ENCODE assay signal across 16 cellular contexts in the genomic region with DNA sequence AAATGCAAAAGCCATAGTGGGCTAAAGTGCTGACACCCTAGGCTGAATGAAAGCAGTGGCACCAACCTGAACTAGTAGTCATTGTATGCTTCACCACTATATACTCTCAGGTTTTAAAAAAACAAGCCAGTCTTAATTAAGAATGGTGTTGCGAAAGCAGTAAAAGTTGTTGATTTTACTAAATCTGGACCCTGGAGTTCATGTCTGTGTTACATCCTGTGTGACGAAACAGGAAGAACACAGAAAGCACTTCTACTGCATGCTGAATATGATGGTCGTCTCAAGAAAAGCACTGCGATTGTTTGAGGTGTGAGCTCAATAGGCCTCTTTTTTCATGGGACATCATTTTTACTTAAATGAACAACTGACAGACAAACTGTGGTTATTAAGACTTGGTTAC. TPM values are rescaled to one million over a fixed set of nuclear protein-coding genes. Genes with fewer than 3 reads are reported as not detected.
DNase-seq lines count a peak whose midpoint lies in the region; ATAC-seq, FAIRE-seq and TF ChIP-seq lines count a peak whose summit lies in the region.
"Had no signal": no experiment of that assay in that cellular context is flagged by ENCODE, and none has a peak within 500 bp of the region (broad histone marks: within the 10 kb centered on the region; RNA-seq: fewer than 3 reads in every experiment).

No MANE protein-coding gene starts in this region.

- peak in 1 of 2 experiments; percentile 2 for DNase-seq in A549 (ENCODE audit: low read depth in 1 of 2, low spot score in 1 of 2)
- DNase-seq in GM23248: peak; percentile 2
- no peak for DNase-seq in activated CD8-positive, alpha-beta T cell treated with anti-CD3 and anti-CD28 coated beads for 36 hours
- DNase-seq in fibroblast of villous mesenchyme (ENCODE audit: low read depth): peak; percentile 77
- no peak for DNase-seq in NCI-H82 (lab: John Stamatoyannopoulos, UW)
- DNase-seq in urothelium cell line (ENCODE audit: low spot score): no peak
- no peak for DNase-seq in stimulated activated CD4-positive, alpha-beta T cell treated with anti-CD3 and anti-CD28 coated beads, Interleukin-4, amount 100 ng/mL, for 4 hours
- no peak for DNase-seq in COLO668 (lab: John Stamatoyannopoulos, UW; ENCODE audit: unreplicated experiment)
- DNase-seq: activated T-cell treated with anti-CD3 and anti-CD28 coated beads, Interleukin-2, amount 50 U/mL, for 4 hours; midbrain; NCI-H146; NK-92 treated with Interleukin-12 subunit alpha and Interleukin-12 subunit beta, amount 100 ng/mL, for 24 hours had no signal

- peaks cover 19% of the 10 kb centered on the region for H3K36me3 Mint-ChIP-seq in activated CD8-positive, alpha-beta T cell treated with anti-CD3 and anti-CD28 coated beads for 36 hours (ENCODE audit: low read depth)

- no peaks in the 10 kb centered on the region for H3K36me3 ChIP-seq in GM23248 (ENCODE audit: low read depth)
- H3K36me3 ChIP-seq: right atrium auricular region had no signal

- H3K27me3 ChIP-seq in GM23248 (replicated peaks; ENCODE audit: insufficient read depth): no peaks in the 10 kb centered on the region
- H3K27me3 ChIP-seq: right atrium auricular region had no signal

- ATAC-seq in A549: no peak
- ATAC-seq in activated CD8-positive, alpha-beta T cell treated with anti-CD3 and anti-CD28 coated beads for 36 hours: peak; percentile 51

- no peak overlapping the region for H3K4me3 ChIP-seq in A549
- H3K4me3 ChIP-seq in GM23248: no peak overlapping the region
- no peak overlapping the region for H3K4me3 ChIP-seq in fibroblast of villous mesenchyme (ENCODE audit: low read depth, low read length)
- H3K4me3 ChIP-seq: right atrium auricular region had no signal

- no peaks in the 10 kb centered on the region for H4K20me1 ChIP-seq in GM23248 (ENCODE audit: insufficient read depth)

- CTCF ChIA-PET in A549 (lab: Yijun Ruan, JAX): no interaction called here
- CTCF ChIA-PET in activated CD8-positive, alpha-beta T cell treated with anti-CD3 and anti-CD28 coated beads for 36 hours (lab: Charles Lee): interaction anchor here (1.0 kb wide), 1 partner anchor 35 kb away, joined by 3 read pairs; no protein-coding TSS in a partner anchor

- no peak overlapping the region for H2AFZ ChIP-seq in GM23248

- FAIRE-seq in A549 (lab: Jason Lieb, UNC): peak; percentile 39
- no peak for FAIRE-seq in urothelium cell line (lab: Jason Lieb, UNC)
- FAIRE-seq: HTR-8/SVneo had no signal

- H3K9ac ChIP-seq in GM23248: no peak overlapping the region

- TF ChIP-seq EP300 in A549 (IDR thresholded peaks at IDR 0.05): no peak

- H3K9me3 ChIP-seq in A549: no peaks in the 10 kb centered on the region
- H3K9me3 ChIP-seq in GM23248 (ENCODE audit: low read depth): no peaks in the 10 kb centered on the region

- peak overlapping the region; percentile 72 for H3K27ac Mint-ChIP-seq in activated CD8-positive, alpha-beta T cell treated with anti-CD3 and anti-CD28 coated beads for 36 hours
- H3K27ac Mint-ChIP-seq: dendritic cell treated with granulocyte-macrophage colony-stimulating factor and Interleukin-4, amounts not matched to agents 40 ng/mL and 50 ng/mL, for 4 days had no signal

- H3K4me2 ChIP-seq in A549: no peak overlapping the region
- H3K4me2 ChIP-seq in GM23248 (ENCODE audit: unreplicated experiment): no peak overlapping the region

- H3K9me2 ChIP-seq in GM23248 (ENCODE audit: insufficient read depth): no peaks in the 10 kb centered on the region

- H3K79me2 ChIP-seq in GM23248 (ENCODE audit: insufficient read depth): no peaks in the 10 kb centered on the region

- H3K27me3 Mint-ChIP-seq in activated CD8-positive, alpha-beta T cell treated with anti-CD3 and anti-CD28 coated beads for 36 hours: no peaks in the 10 kb centered on the region
- H3K27me3 Mint-ChIP-seq: dendritic cell treated with granulocyte-macrophage colony-stimulating factor and Interleukin-4, amounts not matched to agents 40 ng/mL and 50 ng/mL, for 4 days had no signal

- H3K9me3 Mint-ChIP-seq in activated CD8-positive, alpha-beta T cell treated with anti-CD3 and anti-CD28 coated beads for 36 hours: no peaks in the 10 kb centered on the region
- H3K9me3 Mint-ChIP-seq: activated T-cell treated with anti-CD3 and anti-CD28 coated beads, Interleukin-2, amount 50 U/mL, for 4 hours; dendritic cell treated with granulocyte-macrophage colony-stimulating factor and Interleukin-4, amounts not matched to agents 40 ng/mL and 50 ng/mL, for 4 days had no signal

- TF ChIP-seq POLR2A in A549 (IDR thresholded peaks at IDR 0.05; ENCODE audit: low read length): no peak

- in situ Hi-C loops in GM23248 (cut with MboI): no loop called here

- H3K27ac ChIP-seq in A549 (no peak overlapping the region), GM23248 (no peak overlapping the region)
- H3K27ac ChIP-seq: C4-2B, right atrium auricular region had no signal

- no peak for TF ChIP-seq CTCF in A549 (IDR thresholded peaks at IDR 0.05)
- no peak for TF ChIP-seq CTCF in activated CD8-positive, alpha-beta T cell treated with anti-CD3 and anti-CD28 coated beads for 36 hours (IDR thresholded peaks at IDR 0.05)
- no peak for TF ChIP-seq CTCF in fibroblast of villous mesenchyme (IDR thresholded peaks at IDR 0.05; ENCODE audit: insufficient read depth, low read depth, low read length)

- intact Hi-C loops in activated CD8-positive, alpha-beta T cell treated with anti-CD3 and anti-CD28 coated beads for 36 hours (cut with micrococcal nuclease): no loop called here

- peaks cover 4% of the 10 kb centered on the region for H3K4me1 Mint-ChIP-seq in activated CD8-positive, alpha-beta T cell treated with anti-CD3 and anti-CD28 coated beads for 36 hours (ENCODE audit: low read depth)

- no peaks in the 10 kb centered on the region for H3K4me1 ChIP-seq in A549
- H3K4me1 ChIP-seq in GM23248 (ENCODE audit: insufficient read depth): no peaks in the 10 kb centered on the region
- H3K4me1 ChIP-seq: right atrium auricular region had no signal

- no peak for TF ChIP-seq RAD21 in A549 (conservative IDR thresholded peaks at IDR 0.05 in 1 of 2, IDR thresholded peaks at IDR 0.05 in 1 of 2)

- WGBS in A549 (ENCODE audit: missing lambda C conversion rate): 91% methylated on average over 4 of the region's 4 CpGs
- 94 to 96% methylated on average over 4 of the region's 4 CpGs for WGBS in GM23248 (ENCODE audit: low coverage in 1 of 2, low lambda C conversion rate in 2 of 2, missing lambda C conversion rate in 2 of 2), 2 experiments

- H3K4me3 Mint-ChIP-seq in activated CD8-positive, alpha-beta T cell treated with anti-CD3 and anti-CD28 coated beads for 36 hours: no peak overlapping the region
- H3K4me3 Mint-ChIP-seq: activated T-cell treated with anti-CD3 and anti-CD28 coated beads, Interleukin-2, amount 50 U/mL, for 4 hours; dendritic cell treated with granulocyte-macrophage colony-stimulating factor and Interleukin-4, amounts not matched to agents 40 ng/mL and 50 ng/mL, for 4 days had no signal

- POLR2A ChIA-PET in A549 (lab: Yijun Ruan, JAX): no interaction called here
- POLR2A ChIA-PET in activated CD8-positive, alpha-beta T cell treated with anti-CD3 and anti-CD28 coated beads for 36 hours (lab: Charles Lee): no interaction called here

- H3F3A ChIP-seq in GM23248 (ENCODE audit: insufficient read depth): no peaks in the 10 kb centered on the region

TF ChIP-seq in A549, 52 proteins besides CTCF, POLR2A, EP300 and RAD21:
- no peak for TF ChIP-seq POLR2AphosphoS2 (conservative IDR thresholded peaks at IDR 0.05; ENCODE audit: low read length)
- no peak for TF ChIP-seq HOXA7 (CRISPR knock-in tag; IDR thresholded peaks at IDR 0.05)
- no peak for TF ChIP-seq ESRRA (IDR thresholded peaks at IDR 0.05; ENCODE audit: borderline replicate concordance, low read length)
- TF ChIP-seq, protein P1, sequence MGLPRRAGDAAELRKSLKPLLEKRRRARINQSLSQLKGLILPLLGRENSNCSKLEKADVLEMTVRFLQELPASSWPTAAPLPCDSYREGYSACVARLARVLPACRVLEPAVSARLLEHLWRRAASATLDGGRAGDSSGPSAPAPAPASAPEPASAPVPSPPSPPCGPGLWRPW (IDR thresholded peaks at IDR 0.05): no peak
- TF ChIP-seq ZC3H11A (IDR thresholded peaks at IDR 0.05): no peak

RNA-seq across cellular contexts. Expression of a gene that starts 24.2 kb away (rescaled TPM):
- polyA plus RNA-seq in A549 (2011; rRNA removed): 0.04 TPM in 2 replicates
- 0.08 TPM in 2 replicates for polyA plus RNA-seq in A549 (2012; cell fraction: cytosol; rRNA removed)
- polyA plus RNA-seq in A549 (2012; cell fraction: nucleus; rRNA removed): 1.0 and 1.1 TPM in 2 replicates
- 0.12 to 0.18 TPM (median 0.12 TPM) in 3 replicates for polyA plus RNA-seq in A549 (2017; fragmentation: RNase III; extraction: RNeasy Plus Mini Kit Qiagen cat#74134 plus additional on column Dnase treatment)
- polyA minus RNA-seq in A549 (2011; rRNA and poly(A)+ RNA removed): 0.17 and 0.34 TPM in 2 replicates
- total RNA-seq in GM23248 (2014; rRNA removed; shearing (Covaris generic)): not detected in 2 replicates
- not detected in 2 replicates for polyA plus RNA-seq in GM23248 (2016; fragmentation: Nextera tagmentation; extraction: Ambion mirVana)
- total RNA-seq in activated CD8-positive, alpha-beta T cell treated with anti-CD3 and anti-CD28 coated beads for 36 hours: not detected
- total RNA-seq in fibroblast of villous mesenchyme: not detected in 2 replicates
- total RNA-seq: activated T-cell treated with anti-CD3 and anti-CD28 coated beads, Interleukin-2, amount 50 U/mL, for 4 hours; right atrium auricular region had no signal

RNA-seq across cellular contexts. Expression of a gene that starts 45.7 kb away (rescaled TPM):
- polyA plus RNA-seq in A549 (2011; rRNA removed) (11.2 and 12.8 TPM in 2 replicates), A549 (2017; fragmentation: RNase III; extraction: RNeasy Plus Mini Kit Qiagen cat#74134 plus additional on column Dnase treatment) (3.0 to 3.2 TPM (median 3.1 TPM) in 3 replicates), GM23248 (2016; fragmentation: Nextera tagmentation; extraction: Ambion mirVana) (1.2 and 1.7 TPM in 2 replicates)
- polyA plus RNA-seq in A549 (2012; cell fraction: cytosol; rRNA removed): 1.9 and 2.3 TPM in 2 replicates
- polyA plus RNA-seq in A549 (2012; cell fraction: nucleus; rRNA removed): 1.4 and 1.8 TPM in 2 replicates
- 7.1 and 7.8 TPM in 2 replicates for polyA minus RNA-seq in A549 (2011; rRNA and poly(A)+ RNA removed)
- 1.9 TPM in 2 replicates for total RNA-seq in GM23248 (2014; rRNA removed; shearing (Covaris generic))
- 10 to 100 TPM; 24.8 to 27.3 TPM for total RNA-seq in activated CD8-positive, alpha-beta T cell treated with anti-CD3 and anti-CD28 coated beads for 36 hours
- total RNA-seq in fibroblast of villous mesenchyme: 8.4 and 11.7 TPM in 2 replicates

Comparison
In these comparisons a context has a peak if more than half of its experiments do, and no peak if none do; other contexts are left out.
1. DNase-seq: peak in GM23248 (single experiment) and fibroblast of villous mesenchyme (single experiment); none in activated CD8-positive, alpha-beta T cell treated with anti-CD3 and anti-CD28 coated beads for 36 hours (single experiment), NCI-H82 (single experiment), urothelium cell line (single experiment), stimulated activated CD4-positive, alpha-beta T cell treated with anti-CD3 and anti-CD28 coated beads, Interleukin-4, amount 100 ng/mL, for 4 hours (0 of 2) and COLO668 (single experiment).